12 cellular contexts compared by ENCODE assay signal in the genomic region with DNA sequence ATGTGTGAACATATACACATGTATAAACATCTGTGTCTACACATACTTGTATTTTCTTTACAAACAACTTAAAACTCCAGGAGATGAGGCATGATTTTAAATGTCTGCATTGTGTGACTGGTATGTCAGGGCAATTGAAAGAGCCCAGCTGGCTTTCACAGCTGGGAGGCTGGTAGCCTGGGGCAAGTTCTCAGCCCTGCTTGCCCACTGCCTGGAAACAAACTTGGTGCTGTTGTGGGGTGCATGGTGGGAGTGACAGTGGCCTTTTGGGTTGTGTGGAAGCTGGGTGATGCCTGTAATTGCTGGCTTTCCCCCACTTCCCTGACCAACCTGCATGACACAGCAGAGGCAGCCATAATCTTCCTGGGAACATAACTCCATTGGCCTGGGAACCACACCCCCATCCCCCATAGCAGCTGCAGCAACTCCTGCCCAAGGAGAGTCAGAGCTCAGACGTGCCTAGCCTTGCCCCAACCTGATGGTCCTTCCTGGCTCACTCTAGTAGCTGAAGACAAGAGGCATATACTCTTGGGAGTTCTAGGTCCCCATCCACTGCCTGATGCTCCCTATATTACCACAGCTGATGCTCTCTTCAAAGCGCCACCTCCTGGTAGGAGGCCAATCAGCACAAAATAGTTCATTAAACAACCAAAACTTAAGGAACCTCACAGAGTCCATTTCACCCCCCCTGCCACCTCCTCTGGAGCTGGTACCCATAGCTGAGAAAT.
DNase-seq lines count a peak whose midpoint lies in the region; ATAC-seq and TF ChIP-seq lines count a peak whose summit lies in the region.
"Had no signal": no experiment of that assay in that cellular context is flagged by ENCODE, and none has a peak within 500 bp of the region (broad histone marks: within the 10 kb centered on the region; RNA-seq: fewer than 3 reads in every experiment).

No MANE protein-coding gene starts in this region.

- H3K4me3 Mint-ChIP-seq in T-helper 17 cell, result no peak overlapping the region
- H3K4me3 Mint-ChIP-seq: activated naive CD8-positive, alpha-beta T cell treated with anti-CD3 and anti-CD28 coated beads, Interleukin-2, amount 10 ng/mL, durations not matched to agents 7 days and 5 days had no signal

- ATAC-seq in T-helper 17 cell (no peak), left cardiac atrium (no peak), HG02763 (IDR thresholded peaks at IDR 0.05; ENCODE audit: unreplicated experiment) (no peak)

- peak; percentile 37 for DNase-seq in RPMI7951 (ENCODE audit: low read depth)
- DNase-seq in fibroblast of the aortic adventitia (ENCODE audit: low read depth), result no peak
- no peak for DNase-seq in T-helper 17 cell
- no peak for DNase-seq in left cardiac atrium
- no peak for DNase-seq in activated CD8-positive, alpha-beta memory T cell treated with anti-CD3 and anti-CD28 coated beads, Interleukin-2, amount 50 U/mL, for 48 hours
- DNase-seq: activated naive CD8-positive, alpha-beta T cell treated with anti-CD3 and anti-CD28 coated beads, Interleukin-2, amount 10 ng/mL, durations not matched to agents 7 days and 5 days; dorsolateral prefrontal cortex; NCI-H226 had no signal

- no peak overlapping the region for H3K4me3 ChIP-seq in fibroblast of the aortic adventitia (ENCODE audit: low read depth, low read length)
- H3K4me3 ChIP-seq: dorsolateral prefrontal cortex, thoracic aorta had no signal

- no peak overlapping the region for H3K27ac Mint-ChIP-seq in T-helper 17 cell
- H3K27ac Mint-ChIP-seq: activated naive CD8-positive, alpha-beta T cell treated with anti-CD3 and anti-CD28 coated beads, Interleukin-2, amount 10 ng/mL, durations not matched to agents 7 days and 5 days had no signal

- peak; percentile 38 for TF ChIP-seq CTCF in C4-2B (conservative IDR thresholded peaks at IDR 0.05)
- TF ChIP-seq CTCF in GM12874 (IDR thresholded peaks at IDR 0.05; ENCODE audit: insufficient read depth, low read depth, low read length), result peak; percentile 43
- TF ChIP-seq CTCF in fibroblast of the aortic adventitia (IDR thresholded peaks at IDR 0.05; ENCODE audit: insufficient read depth, low read length), result peak; percentile 11

- no peaks in the 10 kb centered on the region for H3K9me3 ChIP-seq in T-helper 17 cell (ENCODE audit: control insufficient read depth, low read length, poor library complexity, severe bottlenecking)
- H3K9me3 ChIP-seq: thoracic aorta had no signal

- peaks cover 3% of the 10 kb centered on the region for H3K36me3 Mint-ChIP-seq in T-helper 17 cell (ENCODE audit: low read depth)

- H3K4me1 Mint-ChIP-seq in T-helper 17 cell, result peaks cover 5% of the 10 kb centered on the region

- intact Hi-C loops in left cardiac atrium (cut with DNase I), result no loop called here

- H3K27me3 Mint-ChIP-seq in T-helper 17 cell, result no peaks in the 10 kb centered on the region
- H3K27me3 Mint-ChIP-seq: activated naive CD8-positive, alpha-beta T cell treated with anti-CD3 and anti-CD28 coated beads, Interleukin-2, amount 10 ng/mL, durations not matched to agents 7 days and 5 days had no signal

- H3K27ac ChIP-seq in C4-2B, result no peak overlapping the region
- H3K27ac ChIP-seq: dorsolateral prefrontal cortex, thoracic aorta had no signal
